31 cellular contexts compared by ENCODE assay signal in the genomic region with DNA sequence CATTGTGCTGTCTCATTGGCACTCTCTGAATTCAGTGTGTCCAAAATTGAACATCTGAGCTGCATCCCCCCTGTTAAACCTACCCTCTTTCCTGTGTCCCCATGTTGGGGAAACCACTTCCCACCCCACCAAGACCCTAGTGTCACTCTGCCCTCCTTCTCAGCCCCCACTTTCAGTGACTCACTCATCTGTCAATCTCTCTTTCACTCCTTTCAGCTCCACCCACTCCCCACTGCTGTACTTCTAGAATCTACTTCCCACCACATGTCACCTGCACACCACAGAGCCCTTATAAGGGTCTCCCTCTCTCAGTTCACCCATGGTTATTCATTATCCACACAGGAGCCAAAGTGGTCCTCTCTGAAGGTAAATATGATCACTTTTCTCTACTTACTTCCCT.
"Had no signal": no experiment of that assay in that cellular context is flagged by ENCODE, and none has a peak within 500 bp of the region (broad histone marks: within the 10 kb centered on the region; RNA-seq: fewer than 3 reads in every experiment).

No MANE protein-coding gene starts in this region.

- H3K27me3 ChIP-seq: SJCRH30 had no signal

- H2AFZ ChIP-seq: PC-9 had no signal

- H3K9ac ChIP-seq: KMS-11 had no signal

- H3K27ac ChIP-seq: KMS-11, PC-9, RWPE1, SJCRH30, SK-N-MC had no signal

- H3K4me3 ChIP-seq: PC-9, SJCRH30, SK-N-MC had no signal

- H3K9me3 ChIP-seq: SJCRH30 had no signal

- H3K36me3 ChIP-seq: SJCRH30 had no signal

- H3K4me1 ChIP-seq: SJCRH30 had no signal

- ATAC-seq: Panc1, Right ventricle myocardium inferior, SK-N-SH treated with all-trans-retinoic acid at 6 μM for 48 hours had no signal

- H3K4me2 ChIP-seq: KMS-11, PC-9 had no signal

- DNase-seq: Karpas-422, KBM-7, MM.1S, MV-4-11, NCI-H1092, NCI-H1105, NCI-H1417 treated with DMSO at 0.1 percent for 48 hours, NCI-H1436 treated with DMSO at 0.1 percent for 48 hours, NCI-H1694 treated with DMSO at 0.1 percent for 48 hours, NCI-H187 treated with DMSO at 0.1 percent for 48 hours, NCI-H2029, NCI-H2081, NCI-H2171, NCI-H226, NCI-H446 treated with DMSO at 0.1 percent for 48 hours, NCI-H510A, NCI-H524, NCI-H526, NCI-H69, NCI-H748 treated with DMSO at 0.1 percent for 48 hours, NCI-H82, PC-9, SHP77, SIG-M5, SJCRH30 had no signal
